ENCODE assay signal across 16 cellular contexts in genomic region chr18:8212893-8213805, GRCh38.
DNase-seq lines count a peak whose midpoint lies in the region; ATAC-seq and TF ChIP-seq lines count a peak whose summit lies in the region.
"Had no signal": no experiment of that assay in that cellular context is flagged by ENCODE, and none has a peak within 500 bp of the region (broad histone marks: within the 10 kb centered on the region; RNA-seq: fewer than 3 reads in every experiment).

No MANE protein-coding gene starts in this region.

- TF ChIP-seq CTCF in RWPE1 (conservative IDR thresholded peaks at IDR 0.05; ENCODE audit: low read depth) (no peak), GM10248 (IDR thresholded peaks at IDR 0.05; ENCODE audit: control extremely low read depth, extremely low read depth, low read depth, missing control alignments) (no peak)

- in situ Hi-C loops in GM23248 (cut with MboI), result no loop called here

- H3K9me2 ChIP-seq in GM23248 (ENCODE audit: insufficient read depth), result no peaks in the 10 kb centered on the region

- no peak overlapping the region for H3K4me2 ChIP-seq in GM23248 (ENCODE audit: unreplicated experiment)

- H4K20me1 ChIP-seq in GM23248 (ENCODE audit: insufficient read depth), result no peaks in the 10 kb centered on the region

- H3K9me3 ChIP-seq in GM23248 (ENCODE audit: low read depth), result no peaks in the 10 kb centered on the region
- H3K9me3 ChIP-seq: gastrocnemius medialis had no signal

- peak; percentile 6 for DNase-seq in GM23248
- peak; percentile 27 for DNase-seq in RWPE1 (ENCODE audit: low spot score)
- DNase-seq in fibroblast of gingiva (ENCODE audit: low read depth), result peak; percentile 85
- peak; percentile 44 for DNase-seq in non-pigmented ciliary epithelial cell (ENCODE audit: low read depth)
- no peak for DNase-seq in superior temporal gyrus (ENCODE audit: extremely low spot score)
- DNase-seq in GM10248 (ENCODE audit: extremely low spot score), result no peak
- DNase-seq in D341Med (ENCODE audit: low spot score), result no peak
- DNase-seq: activated CD8-positive, alpha-beta memory T cell treated with anti-CD3 and anti-CD28 coated beads, Interleukin-2, amount 10 ng/mL, durations not matched to agents 7 days and 5 days; cortex of kidney; gastrocnemius medialis; naive thymus-derived CD4-positive, alpha-beta T cell; NCI-H2029 treated with DMSO at 0.1 percent for 48 hours; substantia nigra had no signal

- no peak overlapping the region for H2AFZ ChIP-seq in GM23248

- no peaks in the 10 kb centered on the region for H3K4me1 ChIP-seq in GM23248 (ENCODE audit: insufficient read depth)
- H3K4me1 ChIP-seq: gastrocnemius medialis had no signal

- ATAC-seq in HG03097 (IDR thresholded peaks at IDR 0.05; ENCODE audit: low FRiP score, unreplicated experiment), result no peak
- ATAC-seq: activated CD8-positive, alpha-beta memory T cell treated with anti-CD3 and anti-CD28 coated beads, Interleukin-2, amount 10 ng/mL, durations not matched to agents 7 days and 5 days; gastrocnemius medialis; naive thymus-derived CD4-positive, alpha-beta T cell; sciatic nerve had no signal

- no peaks in the 10 kb centered on the region for H3K27me3 ChIP-seq in GM23248 (replicated peaks; ENCODE audit: insufficient read depth)
- H3K27me3 ChIP-seq: gastrocnemius medialis had no signal

- no peak overlapping the region for H3K4me3 ChIP-seq in GM23248
- H3K4me3 ChIP-seq: gastrocnemius medialis had no signal

- H3K79me2 ChIP-seq in GM23248 (ENCODE audit: insufficient read depth), result no peaks in the 10 kb centered on the region

- no peak overlapping the region for H3K27ac ChIP-seq in GM23248
- H3K27ac ChIP-seq in RWPE1, result no peak overlapping the region
- H3K27ac ChIP-seq: gastrocnemius medialis, VCaP had no signal

- H3K9ac ChIP-seq in GM23248, result no peak overlapping the region

- CTCF ChIA-PET in RWPE1 (lab: Yijun Ruan, JAX) (no interaction called here), GM10248 (lab: Yijun Ruan, JAX) (interaction anchor here (1.1 kb wide), 1 partner anchor 24 kb away, joined by 4 read pairs; no protein-coding TSS in a partner anchor)

- POLR2A ChIA-PET in RWPE1 (lab: Yijun Ruan, JAX; ENCODE audit: low non-redundant PET) (no interaction called here), GM10248 (lab: Yijun Ruan, JAX) (no interaction called here)

- 83 to 85% methylated on average over 8 of the region's 8 CpGs for WGBS in GM23248 (ENCODE audit: low coverage in 1 of 2, low lambda C conversion rate in 2 of 2, missing lambda C conversion rate in 2 of 2), 2 experiments

- H3K36me3 ChIP-seq in GM23248 (ENCODE audit: low read depth), result no peaks in the 10 kb centered on the region
- H3K36me3 ChIP-seq: gastrocnemius medialis had no signal

- no peaks in the 10 kb centered on the region for H3F3A ChIP-seq in GM23248 (ENCODE audit: insufficient read depth)

Comparison
In these comparisons a context has a peak if more than half of its experiments do, and no peak if none do; other contexts are left out.
1. DNase-seq: peak in GM23248 (single experiment), RWPE1 (single experiment), fibroblast of gingiva (single experiment) and non-pigmented ciliary epithelial cell (single experiment); none in superior temporal gyrus (single experiment), GM10248 (single experiment) and D341Med (single experiment).